23 cellular contexts compared by ENCODE assay signal in the genomic region with DNA sequence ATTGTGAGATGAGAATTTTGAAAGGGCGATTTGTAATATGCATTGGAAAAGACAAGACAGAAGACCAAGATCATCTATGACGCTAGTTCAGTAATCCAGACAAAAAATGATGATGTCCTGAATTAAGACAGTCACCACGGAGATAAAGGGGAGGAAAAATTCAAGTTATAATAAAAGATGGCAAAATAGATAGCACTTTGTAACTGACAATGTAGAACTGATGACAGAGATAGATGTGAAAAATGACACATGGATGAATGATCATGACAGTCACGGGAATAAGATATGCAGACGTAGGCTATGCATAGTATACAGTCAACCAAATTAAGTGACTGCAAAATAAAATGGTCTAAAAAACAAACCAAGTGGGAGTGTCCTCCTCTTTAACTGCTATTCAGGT. TPM values are rescaled to one million over a fixed set of nuclear protein-coding genes. Genes with fewer than 3 reads are reported as not detected.
DNase-seq lines count a peak whose midpoint lies in the region; ATAC-seq, FAIRE-seq and TF ChIP-seq lines count a peak whose summit lies in the region.
"Had no signal": no experiment of that assay in that cellular context is flagged by ENCODE, and none has a peak within 500 bp of the region (broad histone marks: within the 10 kb centered on the region; RNA-seq: fewer than 3 reads in every experiment).

No MANE protein-coding gene starts in this region.

- H3K27ac Mint-ChIP-seq in activated T-helper 17 cell treated with anti-CD3 and anti-CD28 coated beads, Interleukin-2, amount 50 U/mL, for 72 hours: peak overlapping the region; percentile 58
- peak overlapping the region; percentile 10 for H3K27ac Mint-ChIP-seq in memory B cell
- no peak overlapping the region for H3K27ac Mint-ChIP-seq in CD14-positive monocyte
- H3K27ac Mint-ChIP-seq: HFFc6 had no signal

- no peak overlapping the region for H3K9ac ChIP-seq in HepG2 (ENCODE audit: insufficient read depth, low read depth, low read length)
- H3K9ac ChIP-seq: BLaER1 treated with 17β-estradiol and CSF1 and Interleukin-3, amounts not matched to agents 10 nM and 100 nM had no signal

- H3K36me3 Mint-ChIP-seq in activated T-helper 17 cell treated with anti-CD3 and anti-CD28 coated beads, Interleukin-2, amount 50 U/mL, for 72 hours (ENCODE audit: low read depth): peaks cover 59% of the 10 kb centered on the region
- H3K36me3 Mint-ChIP-seq in memory B cell: peaks cover 46% of the 10 kb centered on the region
- H3K36me3 Mint-ChIP-seq in CD14-positive monocyte: peaks cover 47 to 69% of the 10 kb centered on the region in 2 donors

- TF ChIP-seq CTCF in HepG2 (CRISPR knock-in tag; IDR thresholded peaks at IDR 0.05) (no peak), right lobe of liver (IDR thresholded peaks at IDR 0.05) (no peak), CD14-positive monocyte (IDR thresholded peaks at IDR 0.05) (no peak)

- no peaks in the 10 kb centered on the region for H3K79me2 ChIP-seq in HepG2 (ENCODE audit: insufficient read depth, low read length)

- no peak overlapping the region for H3K4me3 ChIP-seq in HepG2 (replicated peaks in 1 of 3; ENCODE audit: insufficient read depth in 1 of 3, low read depth in 2 of 3, low read length in 3 of 3)
- no peak overlapping the region for H3K4me3 ChIP-seq in right lobe of liver
- H3K4me3 ChIP-seq: BLaER1 treated with 17β-estradiol and CSF1 and Interleukin-3, amounts not matched to agents 10 nM and 100 nM; HAP-1 had no signal

- no peaks in the 10 kb centered on the region for H3K27me3 Mint-ChIP-seq in activated T-helper 17 cell treated with anti-CD3 and anti-CD28 coated beads, Interleukin-2, amount 50 U/mL, for 72 hours
- H3K27me3 Mint-ChIP-seq in memory B cell: no peaks in the 10 kb centered on the region
- peaks cover 0 to 2% (median 0%) of the 10 kb centered on the region in 3 donors for H3K27me3 Mint-ChIP-seq in CD14-positive monocyte (ENCODE audit: low read depth in 3 of 3)
- H3K27me3 Mint-ChIP-seq: CD4-positive, alpha-beta memory T cell had no signal

- DNase-seq in HepG2 (ENCODE audit: low spot score): no peak
- no peak for DNase-seq in right lobe of liver
- no peak for DNase-seq in memory B cell (ENCODE audit: low spot score in 2 of 2)
- DNase-seq in activated CD4-positive, alpha-beta T cell treated with anti-CD3 and anti-CD28 coated beads, Interleukin-2, amount 50 U/mL, for 4 hours: no peak
- no peak for DNase-seq in CD14-positive monocyte (ENCODE audit: low spot score)
- no peak for DNase-seq in T-helper 1 cell
- DNase-seq: ACHN; AML-193; BE2C; Calu3; CD4-positive, alpha-beta memory T cell; COR-L47; DMS53; DMS79 treated with DMSO at 0.1 percent for 48 hours; GF-D8; GOT3; HFFc6 had no signal

- H3K9me3 Mint-ChIP-seq in activated T-helper 17 cell treated with anti-CD3 and anti-CD28 coated beads, Interleukin-2, amount 50 U/mL, for 72 hours: no peaks in the 10 kb centered on the region
- peaks cover 3% of the 10 kb centered on the region for H3K9me3 Mint-ChIP-seq in memory B cell
- H3K9me3 Mint-ChIP-seq in CD14-positive monocyte: peaks cover 0 to 2% (median 0%) of the 10 kb centered on the region in 7 donors
- H3K9me3 Mint-ChIP-seq: HFFc6 had no signal

- peaks cover 1 to 25% of the 10 kb centered on the region in 2 experiments for H3K36me3 ChIP-seq in HepG2 (replicated peaks in 1 of 2; ENCODE audit: control insufficient read depth in 1 of 2, insufficient read depth in 2 of 2, low read length in 2 of 2)
- peaks cover 0 to 4% (median 0%) of the 10 kb centered on the region in 4 donors for H3K36me3 ChIP-seq in right lobe of liver

- in situ Hi-C loops in HepG2 (cut with HindIII; ENCODE audit: extremely low pct_ligation_motif_present, low pct_unique_long_range_greater_than_20kb): no loop called here

- H3K4me3 Mint-ChIP-seq in activated T-helper 17 cell treated with anti-CD3 and anti-CD28 coated beads, Interleukin-2, amount 50 U/mL, for 72 hours: no peak overlapping the region
- H3K4me3 Mint-ChIP-seq in memory B cell (no peak overlapping the region), CD14-positive monocyte (no peak overlapping the region)
- H3K4me3 Mint-ChIP-seq: CD4-positive, alpha-beta memory T cell; HFFc6 had no signal

- no peak for TF ChIP-seq POLR2A in HepG2 (IDR thresholded peaks at IDR 0.05; ENCODE audit: insufficient read depth in 1 of 2, low read depth in 2 of 2, low read length in 2 of 2)
- TF ChIP-seq POLR2A in right lobe of liver (IDR thresholded peaks at IDR 0.05): no peak

- H3K27ac ChIP-seq in HepG2 (ENCODE audit: extremely low read length, insufficient read depth, low read length) (no peak overlapping the region), right lobe of liver (no peak overlapping the region)
- H3K27ac ChIP-seq: 22Rv1; BLaER1 treated with 17β-estradiol and CSF1 and Interleukin-3, amounts not matched to agents 10 nM and 100 nM had no signal

- H3K4me2 ChIP-seq in HepG2 (ENCODE audit: low read depth, low read length): no peak overlapping the region
- H3K4me2 ChIP-seq: BLaER1 treated with 17β-estradiol and CSF1 and Interleukin-3, amounts not matched to agents 10 nM and 100 nM had no signal

- no peaks in the 10 kb centered on the region for H3K27me3 ChIP-seq in HepG2 (ENCODE audit: control insufficient read depth in 1 of 2, insufficient read depth in 2 of 2, low read length in 2 of 2)
- no peaks in the 10 kb centered on the region for H3K27me3 ChIP-seq in right lobe of liver
- H3K27me3 ChIP-seq: BE2C; BLaER1 treated with 17β-estradiol and CSF1 and Interleukin-3, amounts not matched to agents 10 nM and 100 nM had no signal

- POLR2A ChIA-PET in HepG2 (lab: Yijun Ruan, JAX): no interaction called here

- H3K9me3 ChIP-seq in HepG2 (ENCODE audit: low read length) (no peaks in the 10 kb centered on the region), right lobe of liver (no peaks in the 10 kb centered on the region)
- H3K9me3 ChIP-seq: BE2C, HAP-1 had no signal

- BruUV-seq in HepG2 (replicated peaks; lab: Mats Ljungman, UMichigan): no TSS peak

- no peak for ATAC-seq in HepG2
- ATAC-seq in right lobe of liver: no peak
- no peak for ATAC-seq in activated T-helper 17 cell treated with anti-CD3 and anti-CD28 coated beads, Interleukin-2, amount 50 U/mL, for 72 hours (replicated peaks)
- ATAC-seq in memory B cell (ENCODE audit: low read depth): no peak
- no peak for ATAC-seq in HG03095 (IDR thresholded peaks at IDR 0.05; ENCODE audit: unreplicated experiment)

- no peak for TF ChIP-seq EP300 in HepG2 (IDR thresholded peaks at IDR 0.05; ENCODE audit: low read depth in 2 of 2, low read length in 2 of 2)
- no peak for TF ChIP-seq EP300 in HepG2 (CRISPR knock-in tag; IDR thresholded peaks at IDR 0.05; ENCODE audit: borderline replicate concordance)

- intact Hi-C loops in HepG2 (cut with micrococcal nuclease; ENCODE audit: unreplicated experiment): no loop called here
- intact Hi-C loops in right lobe of liver (cut with DNase I): no loop called here
- intact Hi-C loops in CD14-positive monocyte (cut with micrococcal nuclease): no loop called here

- no peaks in the 10 kb centered on the region for H4K20me1 ChIP-seq in HepG2 (ENCODE audit: insufficient read depth, low read length)
- H4K20me1 ChIP-seq: BLaER1 treated with 17β-estradiol and CSF1 and Interleukin-3, amounts not matched to agents 10 nM and 100 nM had no signal

- 95% methylated on average over 5 of the region's 5 CpGs for WGBS in HepG2 (ENCODE audit: low lambda C conversion rate)
- WGBS in right lobe of liver (ENCODE audit: insufficient coverage, low coverage, low lambda C conversion rate, missing lambda C conversion rate): 95% methylated on average over 4 of the region's 5 CpGs

- H3K4me1 ChIP-seq in HepG2 (ENCODE audit: insufficient read depth, low read length) (no peaks in the 10 kb centered on the region), right lobe of liver (no peaks in the 10 kb centered on the region)
- H3K4me1 ChIP-seq: BE2C had no signal

- no peak for TF ChIP-seq RAD21 in HepG2 (CRISPR knock-in tag; IDR thresholded peaks at IDR 0.05)

- CTCF ChIA-PET in HepG2 (lab: Yijun Ruan, JAX; ENCODE audit: low intra/inter-chr PET ratio, low total read pairs): no interaction called here

- no peak overlapping the region for H2AFZ ChIP-seq in HepG2 (ENCODE audit: low read length)

- FAIRE-seq in HepG2 (lab: Jason Lieb, UNC): no peak
- FAIRE-seq: GM12891 had no signal

- H3K4me1 Mint-ChIP-seq in activated T-helper 17 cell treated with anti-CD3 and anti-CD28 coated beads, Interleukin-2, amount 50 U/mL, for 72 hours: peaks cover 18% of the 10 kb centered on the region
- H3K4me1 Mint-ChIP-seq in memory B cell (no peaks in the 10 kb centered on the region), CD14-positive monocyte (peaks cover 2% of the 10 kb centered on the region)

TF ChIP-seq in HepG2, 621 proteins besides CTCF, POLR2A, EP300 and RAD21:
- no peak for TF ChIP-seq ZNF549 (CRISPR knock-in tag; IDR thresholded peaks at IDR 0.05)
- TF ChIP-seq CREB1 (IDR thresholded peaks at IDR 0.05): peak; percentile 50; the same call in 1 of the 2 replicates
- TF ChIP-seq CREB1 (CRISPR knock-in tag; IDR thresholded peaks at IDR 0.05): no peak

RNA-seq across cellular contexts. Expression of a gene that starts 59.2 kb away (rescaled TPM):
- total RNA-seq in HepG2 (2016; rRNA removed; fragmentation: Illumina TruSeq; extraction: Trizol): 23.9 and 32.8 TPM in 2 replicates
- total RNA-seq in HepG2 (2016; cell fraction: cytosol; rRNA removed; fragmentation: Illumina TruSeq; extraction: Trizol; ENCODE audit: low read depth): 158 and 179 TPM in 2 replicates
- total RNA-seq in HepG2 (2016; cell fraction: insoluble cytoplasmic fraction; rRNA removed; fragmentation: Illumina TruSeq; extraction: Trizol): 23.3 and 31.4 TPM in 2 replicates
- total RNA-seq in HepG2 (2016; cell fraction: membrane; rRNA removed; fragmentation: Illumina TruSeq; extraction: Trizol): 33.1 and 41.7 TPM in 2 replicates
- total RNA-seq in HepG2 (2016; cell fraction: nucleus; rRNA removed; fragmentation: Illumina TruSeq; extraction: Trizol): 28.9 and 30.3 TPM in 2 replicates
- 2.4 and 3.2 TPM in 2 replicates for polyA plus RNA-seq in HepG2 (2011; rRNA removed)
- polyA plus RNA-seq in HepG2 (2011; cell fraction: cytosol; rRNA removed): 1.2 and 2.1 TPM in 2 replicates
- polyA plus RNA-seq in HepG2 (2011; cell fraction: nucleus; rRNA removed): 2.0 and 2.2 TPM in 2 replicates
- 4.9 and 9.3 TPM in 2 replicates for polyA plus RNA-seq in HepG2 (2012)
- polyA plus RNA-seq in HepG2 (2016; cell fraction: cytosol; fragmentation: Illumina TruSeq; extraction: Trizol; ENCODE audit: low read depth): 0.74 and 0.81 TPM in 2 replicates
- 21.2 and 22.7 TPM in 2 replicates for polyA plus RNA-seq in HepG2 (2016; cell fraction: insoluble cytoplasmic fraction; fragmentation: Illumina TruSeq; extraction: Trizol; ENCODE audit: low read depth)
- polyA plus RNA-seq in HepG2 (2016; cell fraction: membrane; fragmentation: Illumina TruSeq; extraction: Trizol; ENCODE audit: low read depth): 2.0 and 2.8 TPM in 2 replicates
- 10.9 and 12.6 TPM in 2 replicates for polyA plus RNA-seq in HepG2 (2016; cell fraction: nucleus; fragmentation: Illumina TruSeq; extraction: Trizol; ENCODE audit: insufficient read depth, low read depth)
- polyA minus RNA-seq in HepG2 (2011; rRNA and poly(A)+ RNA removed; ENCODE audit: low replicate concordance): 12.6 and 17.5 TPM in 2 replicates
- polyA minus RNA-seq in HepG2 (2011; cell fraction: cytosol; rRNA and poly(A)+ RNA removed): 15.2 and 15.9 TPM in 2 replicates
- 34.7 and 40.3 TPM in 2 replicates for polyA minus RNA-seq in HepG2 (2011; cell fraction: nucleus; rRNA and poly(A)+ RNA removed)
- total RNA-seq in right lobe of liver: 10 to 100 TPM in 2 of 6 experiments, 1 to 10 TPM in 4; 7.4 to 14.1 (median 9.4) TPM
- total RNA-seq in activated T-helper 17 cell treated with anti-CD3 and anti-CD28 coated beads, Interleukin-2, amount 50 U/mL, for 72 hours: 10 to 100 TPM; 10.9 to 17.1 TPM
- 1 to 10 TPM; 7.0 to 9.2 TPM for polyA plus RNA-seq in CD14-positive monocyte

Comparison
In these comparisons a context has a peak if more than half of its experiments do, and no peak if none do; other contexts are left out.
1. H3K27ac Mint-ChIP-seq: peak in activated T-helper 17 cell treated with anti-CD3 and anti-CD28 coated beads, Interleukin-2, amount 50 U/mL, for 72 hours (single experiment) and memory B cell (single experiment); none in CD14-positive monocyte (0 of 7).